ENCODE assay signal across 13 cellular contexts in genomic region chr9:106482733-106483132, GRCh38.
DNase-seq lines count a peak whose midpoint lies in the region; ATAC-seq and TF ChIP-seq lines count a peak whose summit lies in the region.
"Had no signal": no experiment of that assay in that cellular context is flagged by ENCODE, and none has a peak within 500 bp of the region (broad histone marks: within the 10 kb centered on the region; RNA-seq: fewer than 3 reads in every experiment).

No MANE protein-coding gene starts in this region.

- H3K27ac ChIP-seq in esophagus muscularis mucosa (replicated peaks in 1 of 4): no peak overlapping the region
- H3K27ac ChIP-seq: C4-2B had no signal

- no peaks in the 10 kb centered on the region for H3K36me3 Mint-ChIP-seq in activated T-helper 2 cell treated with anti-CD3 and anti-CD28 coated beads, Interferon-gamma antibody, Interleukin-2, Interleukin-4, amounts not matched to agents 10 μg/mL and 5 μg/mL and 100 μg/mL, durations not matched to agents 14 hours and 24 hours and 36 hours (ENCODE audit: low read depth)

- peak; percentile 14 for DNase-seq in DMS153 treated with DMSO at 0.1 percent for 48 hours (lab: John Stamatoyannopoulos, UW; ENCODE audit: unreplicated experiment)
- DNase-seq in NB4 (ENCODE audit: low read depth): peak; percentile 47
- peak; percentile 75 for DNase-seq in esophagus muscularis mucosa (ENCODE audit: extremely low spot score)
- no peak for DNase-seq in activated T-helper 2 cell treated with anti-CD3 and anti-CD28 coated beads, Interferon-gamma antibody, Interleukin-2, Interleukin-4, amounts not matched to agents 10 μg/mL and 5 μg/mL and 100 μg/mL, durations not matched to agents 14 hours and 24 hours and 36 hours (ENCODE audit: low spot score)
- DNase-seq: KG1; stimulated activated naive CD4-positive, alpha-beta T cell had no signal

- no peaks in the 10 kb centered on the region for H3K36me3 ChIP-seq in esophagus muscularis mucosa

- no peaks in the 10 kb centered on the region for H3K27me3 ChIP-seq in esophagus muscularis mucosa

- H3K4me1 ChIP-seq in esophagus muscularis mucosa: peaks cover 0 to 26% (median 8%) of the 10 kb centered on the region in 4 donors

- TF ChIP-seq CTCF in NB4 (IDR thresholded peaks at IDR 0.05; ENCODE audit: low read depth, low read length) (no peak), esophagus muscularis mucosa (IDR thresholded peaks at IDR 0.05) (no peak)

- H3K27ac Mint-ChIP-seq in activated T-helper 2 cell treated with anti-CD3 and anti-CD28 coated beads, Interferon-gamma antibody, Interleukin-2, Interleukin-4, amounts not matched to agents 10 μg/mL and 5 μg/mL and 100 μg/mL, durations not matched to agents 14 hours and 24 hours and 36 hours: no peak overlapping the region
- H3K27ac Mint-ChIP-seq: T-helper 1 cell treated with Interleukin-12 subunit alpha and Interleukin-12 subunit beta and Interleukin-4 antibody, amounts not matched to agents 30 μg/mL and 1 μg/mL, for 36 hours had no signal

- ATAC-seq in GM19395 (IDR thresholded peaks at IDR 0.05; ENCODE audit: unreplicated experiment) (peak; percentile 55), HG03460 (IDR thresholded peaks at IDR 0.05; ENCODE audit: unreplicated experiment) (no peak), HG03442 (IDR thresholded peaks at IDR 0.05; ENCODE audit: unreplicated experiment) (no peak)
- ATAC-seq in activated CD4-positive, CD25-positive, alpha-beta regulatory T cell treated with anti-CD3 and anti-CD28 coated beads, Interleukin-2, amount 50 U/mL, for 24 hours: no peak
- ATAC-seq: natural killer cell treated with Interleukin-12 subunit alpha and Interleukin-12 subunit beta and Interleukin-15 and Interleukin-18, amount 100 ng/mL, for 72 hours had no signal

- peaks cover 6% of the 10 kb centered on the region for H3K9me3 Mint-ChIP-seq in activated T-helper 2 cell treated with anti-CD3 and anti-CD28 coated beads, Interferon-gamma antibody, Interleukin-2, Interleukin-4, amounts not matched to agents 10 μg/mL and 5 μg/mL and 100 μg/mL, durations not matched to agents 14 hours and 24 hours and 36 hours
- H3K9me3 Mint-ChIP-seq: natural killer cell treated with Interleukin-12 subunit alpha and Interleukin-12 subunit beta and Interleukin-15 and Interleukin-18, amount 100 ng/mL, for 72 hours had no signal

- no peak overlapping the region for H3K4me3 Mint-ChIP-seq in activated T-helper 2 cell treated with anti-CD3 and anti-CD28 coated beads, Interferon-gamma antibody, Interleukin-2, Interleukin-4, amounts not matched to agents 10 μg/mL and 5 μg/mL and 100 μg/mL, durations not matched to agents 14 hours and 24 hours and 36 hours (ENCODE audit: low read depth)
- H3K4me3 Mint-ChIP-seq: natural killer cell treated with Interleukin-12 subunit alpha and Interleukin-12 subunit beta and Interleukin-15 and Interleukin-18, amount 100 ng/mL, for 72 hours; T-helper 1 cell treated with Interleukin-12 subunit alpha and Interleukin-12 subunit beta and Interleukin-4 antibody, amounts not matched to agents 30 μg/mL and 1 μg/mL, for 36 hours had no signal

- intact Hi-C loops in esophagus muscularis mucosa (cut with DNase I): no loop called here
- intact Hi-C loops in activated T-helper 2 cell treated with anti-CD3 and anti-CD28 coated beads, Interferon-gamma antibody, Interleukin-2, Interleukin-4, amounts not matched to agents 10 μg/mL and 5 μg/mL and 100 μg/mL, durations not matched to agents 14 hours and 24 hours and 36 hours (cut with micrococcal nuclease): no loop called here

- TF ChIP-seq POLR2A in NB4 (IDR thresholded peaks at IDR 0.05; ENCODE audit: extremely low read depth, insufficient read length): no peak
- no peak for TF ChIP-seq POLR2A in esophagus muscularis mucosa (IDR thresholded peaks at IDR 0.05; ENCODE audit: low read depth)

- no peaks in the 10 kb centered on the region for H3K9me3 ChIP-seq in esophagus muscularis mucosa

- TF ChIP-seq EP300 in esophagus muscularis mucosa (IDR thresholded peaks at IDR 0.05): no peak

- H3K27me3 Mint-ChIP-seq in activated T-helper 2 cell treated with anti-CD3 and anti-CD28 coated beads, Interferon-gamma antibody, Interleukin-2, Interleukin-4, amounts not matched to agents 10 μg/mL and 5 μg/mL and 100 μg/mL, durations not matched to agents 14 hours and 24 hours and 36 hours (ENCODE audit: low read depth): no peaks in the 10 kb centered on the region
- H3K27me3 Mint-ChIP-seq: natural killer cell treated with Interleukin-12 subunit alpha and Interleukin-12 subunit beta and Interleukin-15 and Interleukin-18, amount 100 ng/mL, for 72 hours had no signal

- no peaks in the 10 kb centered on the region for H3K4me1 Mint-ChIP-seq in activated T-helper 2 cell treated with anti-CD3 and anti-CD28 coated beads, Interferon-gamma antibody, Interleukin-2, Interleukin-4, amounts not matched to agents 10 μg/mL and 5 μg/mL and 100 μg/mL, durations not matched to agents 14 hours and 24 hours and 36 hours (ENCODE audit: low read depth)

- no peak overlapping the region for H3K4me3 ChIP-seq in NB4 (ENCODE audit: low read depth, low read length)
- H3K4me3 ChIP-seq in esophagus muscularis mucosa: no peak overlapping the region
